ENCODE assay signal across 1 cellular context in the genomic region with DNA sequence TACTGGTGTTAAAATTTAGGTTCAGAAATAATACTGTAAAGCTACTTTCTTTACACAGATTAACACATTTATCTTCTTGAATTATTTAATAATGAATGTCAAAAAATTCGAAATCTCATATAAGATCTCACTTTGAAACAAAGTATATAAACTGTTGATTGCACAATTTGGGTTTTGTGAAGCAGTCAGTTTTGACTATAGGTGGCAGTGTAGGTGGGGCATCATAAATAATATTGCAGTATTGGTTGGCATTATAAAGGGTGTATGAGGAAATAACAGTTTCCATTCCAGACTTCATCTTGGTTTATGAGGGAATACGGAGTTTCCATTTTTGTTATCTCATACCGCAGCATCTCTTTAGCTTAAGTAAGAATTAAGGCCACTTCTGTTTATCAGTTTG.
TF ChIP-seq lines count a peak whose summit lies in the region.

No MANE protein-coding gene starts in this region.

TF ChIP-seq in K562, 482 proteins besides CTCF, POLR2A, EP300 and RAD21:
- TF ChIP-seq, protein P1, sequence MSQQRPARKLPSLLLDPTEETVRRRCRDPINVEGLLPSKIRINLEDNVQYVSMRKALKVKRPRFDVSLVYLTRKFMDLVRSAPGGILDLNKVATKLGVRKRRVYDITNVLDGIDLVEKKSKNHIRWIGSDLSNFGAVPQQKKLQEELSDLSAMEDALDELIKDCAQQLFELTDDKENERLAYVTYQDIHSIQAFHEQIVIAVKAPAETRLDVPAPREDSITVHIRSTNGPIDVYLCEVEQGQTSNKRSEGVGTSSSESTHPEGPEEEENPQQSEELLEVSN (IDR thresholded peaks at IDR 0.05; ENCODE audit: borderline replicate concordance in 1 of 2, extremely low read depth in 1 of 2, insufficient read depth in 1 of 2, insufficient read length in 1 of 2, low read depth in 1 of 2, low read length in 1 of 2, poor library complexity in 1 of 2, severe bottlenecking in 1 of 2), result no peak
- no peak for TF ChIP-seq HNRNPH1 (optimal IDR thresholded peaks at IDR 0.05; ENCODE audit: low read depth, low read length)
- TF ChIP-seq LEF1 (IDR thresholded peaks at IDR 0.05), result no peak
- no peak for TF ChIP-seq RNF219 (CRISPR knock-in tag; IDR thresholded peaks at IDR 0.05)
- TF ChIP-seq RFX7 (CRISPR knock-in tag; IDR thresholded peaks at IDR 0.05), result no peak
- no peak for TF ChIP-seq ETS1 (conservative IDR thresholded peaks at IDR 0.05; ENCODE audit: control insufficient read depth, low read depth, low read length)
- TF ChIP-seq, protein P2, sequence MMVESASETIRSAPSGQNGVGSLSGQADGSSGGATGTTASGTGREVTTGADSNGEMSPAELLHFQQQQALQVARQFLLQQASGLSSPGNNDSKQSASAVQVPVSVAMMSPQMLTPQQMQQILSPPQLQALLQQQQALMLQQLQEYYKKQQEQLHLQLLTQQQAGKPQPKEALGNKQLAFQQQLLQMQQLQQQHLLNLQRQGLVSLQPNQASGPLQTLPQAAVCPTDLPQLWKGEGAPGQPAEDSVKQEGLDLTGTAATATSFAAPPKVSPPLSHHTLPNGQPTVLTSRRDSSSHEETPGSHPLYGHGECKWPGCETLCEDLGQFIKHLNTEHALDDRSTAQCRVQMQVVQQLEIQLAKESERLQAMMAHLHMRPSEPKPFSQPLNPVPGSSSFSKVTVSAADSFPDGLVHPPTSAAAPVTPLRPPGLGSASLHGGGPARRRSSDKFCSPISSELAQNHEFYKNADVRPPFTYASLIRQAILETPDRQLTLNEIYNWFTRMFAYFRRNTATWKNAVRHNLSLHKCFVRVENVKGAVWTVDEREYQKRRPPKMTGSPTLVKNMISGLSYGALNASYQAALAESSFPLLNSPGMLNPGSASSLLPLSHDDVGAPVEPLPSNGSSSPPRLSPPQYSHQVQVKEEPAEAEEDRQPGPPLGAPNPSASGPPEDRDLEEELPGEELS (CRISPR knock-in tag; IDR thresholded peaks at IDR 0.05; ENCODE audit: borderline replicate concordance), result no peak
- TF ChIP-seq ZNF589 (CRISPR knock-in tag; IDR thresholded peaks at IDR 0.05; ENCODE audit: low read depth), result no peak
- peak; percentile 94 for TF ChIP-seq CEBPB (tag; IDR thresholded peaks at IDR 0.05)
- TF ChIP-seq CEBPG (CRISPR knock-in tag; IDR thresholded peaks at IDR 0.05), result no peak; the same call in 1 of the 2 replicates
- peak; percentile 86 to 95 for TF ChIP-seq CEBPG (tag; conservative IDR thresholded peaks at IDR 0.05 in 1 of 2, IDR thresholded peaks at IDR 0.05 in 1 of 2)
- TF ChIP-seq ZNF695 (CRISPR knock-in tag; IDR thresholded peaks at IDR 0.05), result no peak
- TF ChIP-seq, protein P3, sequence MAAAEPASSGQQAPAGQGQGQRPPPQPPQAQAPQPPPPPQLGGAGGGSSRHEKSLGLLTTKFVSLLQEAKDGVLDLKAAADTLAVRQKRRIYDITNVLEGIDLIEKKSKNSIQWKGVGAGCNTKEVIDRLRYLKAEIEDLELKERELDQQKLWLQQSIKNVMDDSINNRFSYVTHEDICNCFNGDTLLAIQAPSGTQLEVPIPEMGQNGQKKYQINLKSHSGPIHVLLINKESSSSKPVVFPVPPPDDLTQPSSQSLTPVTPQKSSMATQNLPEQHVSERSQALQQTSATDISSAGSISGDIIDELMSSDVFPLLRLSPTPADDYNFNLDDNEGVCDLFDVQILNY (CRISPR knock-in tag; IDR thresholded peaks at IDR 0.05), result no peak
- TF ChIP-seq NR2C1 (IDR thresholded peaks at IDR 0.05), result peak; percentile 55; the same call in 1 of the 2 replicates
- TF ChIP-seq NR2C1 (tag; IDR thresholded peaks at IDR 0.05), result 0 out of 2 replicates have a peak, but pooled peaks have one; percentile 50
- no peak for TF ChIP-seq HDAC1 (IDR thresholded peaks at IDR 0.05)
- no peak for TF ChIP-seq PHF21A (IDR thresholded peaks at IDR 0.05; ENCODE audit: borderline replicate concordance, low read depth)
- no peak for TF ChIP-seq SMAD3 (CRISPR knock-in tag; conservative IDR thresholded peaks at IDR 0.05)
- no peak for TF ChIP-seq ZNF174 (CRISPR knock-in tag; IDR thresholded peaks at IDR 0.05)
- TF ChIP-seq KDM4B (IDR thresholded peaks at IDR 0.05; ENCODE audit: borderline replicate concordance in 2 of 2, low read depth in 1 of 2), result no peak
- TF ChIP-seq, protein P4, sequence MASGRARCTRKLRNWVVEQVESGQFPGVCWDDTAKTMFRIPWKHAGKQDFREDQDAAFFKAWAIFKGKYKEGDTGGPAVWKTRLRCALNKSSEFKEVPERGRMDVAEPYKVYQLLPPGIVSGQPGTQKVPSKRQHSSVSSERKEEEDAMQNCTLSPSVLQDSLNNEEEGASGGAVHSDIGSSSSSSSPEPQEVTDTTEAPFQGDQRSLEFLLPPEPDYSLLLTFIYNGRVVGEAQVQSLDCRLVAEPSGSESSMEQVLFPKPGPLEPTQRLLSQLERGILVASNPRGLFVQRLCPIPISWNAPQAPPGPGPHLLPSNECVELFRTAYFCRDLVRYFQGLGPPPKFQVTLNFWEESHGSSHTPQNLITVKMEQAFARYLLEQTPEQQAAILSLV (tag; IDR thresholded peaks at IDR 0.05), result 0 out of 2 replicates have a peak, but pooled peaks have one; percentile 18
- no peak for TF ChIP-seq MAZ (CRISPR knock-in tag; conservative IDR thresholded peaks at IDR 0.05 in 1 of 2, IDR thresholded peaks at IDR 0.05 in 1 of 2)
- TF ChIP-seq ZNF197 (CRISPR knock-in tag; IDR thresholded peaks at IDR 0.05; ENCODE audit: low read depth), result no peak
- TF ChIP-seq NR2C2 (CRISPR knock-in tag; IDR thresholded peaks at IDR 0.05), result no peak
- peak; percentile 34; the same call in 1 of the 2 replicates for TF ChIP-seq NR2C2 (tag; IDR thresholded peaks at IDR 0.05)
- 0 out of 2 replicates have a peak, but pooled peaks have one; percentile 25 for TF ChIP-seq CBFA2T3 (IDR thresholded peaks at IDR 0.05)
- no peak for TF ChIP-seq TFAP4 (CRISPR knock-in tag; IDR thresholded peaks at IDR 0.05; ENCODE audit: borderline replicate concordance)
- no peak for TF ChIP-seq MED1 (CRISPR knock-in tag; IDR thresholded peaks at IDR 0.05; ENCODE audit: borderline replicate concordance)
- TF ChIP-seq TCF3 (CRISPR knock-in tag; IDR thresholded peaks at IDR 0.05), result peak; percentile 44
- no peak for TF ChIP-seq PKNOX1 (IDR thresholded peaks at IDR 0.05)
- no peak for TF ChIP-seq ZNF583 (CRISPR knock-in tag; IDR thresholded peaks at IDR 0.05)
- TF ChIP-seq, protein P5, sequence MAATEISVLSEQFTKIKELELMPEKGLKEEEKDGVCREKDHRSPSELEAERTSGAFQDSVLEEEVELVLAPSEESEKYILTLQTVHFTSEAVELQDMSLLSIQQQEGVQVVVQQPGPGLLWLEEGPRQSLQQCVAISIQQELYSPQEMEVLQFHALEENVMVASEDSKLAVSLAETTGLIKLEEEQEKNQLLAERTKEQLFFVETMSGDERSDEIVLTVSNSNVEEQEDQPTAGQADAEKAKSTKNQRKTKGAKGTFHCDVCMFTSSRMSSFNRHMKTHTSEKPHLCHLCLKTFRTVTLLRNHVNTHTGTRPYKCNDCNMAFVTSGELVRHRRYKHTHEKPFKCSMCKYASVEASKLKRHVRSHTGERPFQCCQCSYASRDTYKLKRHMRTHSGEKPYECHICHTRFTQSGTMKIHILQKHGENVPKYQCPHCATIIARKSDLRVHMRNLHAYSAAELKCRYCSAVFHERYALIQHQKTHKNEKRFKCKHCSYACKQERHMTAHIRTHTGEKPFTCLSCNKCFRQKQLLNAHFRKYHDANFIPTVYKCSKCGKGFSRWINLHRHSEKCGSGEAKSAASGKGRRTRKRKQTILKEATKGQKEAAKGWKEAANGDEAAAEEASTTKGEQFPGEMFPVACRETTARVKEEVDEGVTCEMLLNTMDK (IDR thresholded peaks at IDR 0.05; ENCODE audit: borderline replicate concordance, insufficient read depth, low read depth, low read length, poor library complexity, severe bottlenecking), result no peak
- no peak for TF ChIP-seq NFRKB (IDR thresholded peaks at IDR 0.05; ENCODE audit: low read depth)
- TF ChIP-seq, protein P6, sequence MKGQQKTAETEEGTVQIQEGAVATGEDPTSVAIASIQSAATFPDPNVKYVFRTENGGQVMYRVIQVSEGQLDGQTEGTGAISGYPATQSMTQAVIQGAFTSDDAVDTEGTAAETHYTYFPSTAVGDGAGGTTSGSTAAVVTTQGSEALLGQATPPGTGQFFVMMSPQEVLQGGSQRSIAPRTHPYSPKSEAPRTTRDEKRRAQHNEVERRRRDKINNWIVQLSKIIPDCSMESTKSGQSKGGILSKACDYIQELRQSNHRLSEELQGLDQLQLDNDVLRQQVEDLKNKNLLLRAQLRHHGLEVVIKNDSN (CRISPR knock-in tag; IDR thresholded peaks at IDR 0.05), result no peak
- TF ChIP-seq SP2 (IDR thresholded peaks at IDR 0.05; ENCODE audit: extremely low read depth, low read depth, low read length, poor library complexity, severe bottlenecking), result no peak
- TF ChIP-seq FOXJ2 (tag; IDR thresholded peaks at IDR 0.05), result 0 out of 2 replicates have a peak, but pooled peaks have one; percentile 44
